In the genomic region with DNA sequence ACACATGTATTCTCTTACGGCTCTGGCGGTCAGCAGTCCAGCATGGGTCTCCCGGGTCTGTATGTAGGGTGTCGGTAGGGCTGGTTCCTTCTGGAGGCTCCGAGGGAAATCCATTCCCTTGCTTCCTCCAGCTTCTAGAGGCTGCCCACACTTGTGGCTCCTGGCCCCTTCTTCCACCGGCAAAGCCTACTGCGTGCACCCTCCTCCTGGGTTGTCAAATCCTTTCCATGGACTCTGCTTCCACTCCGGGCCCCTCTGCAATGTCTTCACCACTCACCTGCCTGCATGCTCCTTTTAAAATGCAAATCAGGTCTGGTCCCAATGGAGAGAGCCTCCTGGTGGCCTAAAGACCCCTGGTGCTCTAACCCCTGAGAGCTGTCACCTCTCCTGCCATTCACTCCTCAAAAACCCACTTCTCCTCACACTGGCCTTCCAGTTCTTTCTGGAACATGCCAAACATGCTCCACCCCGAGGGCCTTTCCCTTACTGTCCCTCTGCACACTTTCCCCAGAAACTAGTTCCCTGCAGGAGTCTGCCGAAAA, we compare ENCODE assay signal across 21 cellular contexts.
"Had no signal": no experiment of that assay in that cellular context is flagged by ENCODE, and none has a peak within 500 bp of the region (broad histone marks: within the 10 kb centered on the region; RNA-seq: fewer than 3 reads in every experiment).

No MANE protein-coding gene starts in this region.

- H3K27ac ChIP-seq: cardiac muscle cell, dorsolateral prefrontal cortex, foreskin keratinocyte, lower lobe of right lung, psoas muscle, tibial artery had no signal

- H3K27ac Mint-ChIP-seq: activated naive CD8-positive, alpha-beta T cell treated with anti-CD3 and anti-CD28 coated beads for 36 hours; activated T-helper 1 cell treated with anti-CD3 and anti-CD28 coated beads, Interleukin-12 subunit alpha, Interleukin-12 subunit beta, Interleukin-2, Interleukin-4 antibody, amounts not matched to agents 30 ng/mL and 10 ng/mL and 1 ng/mL, durations not matched to agents 14 hours and 24 hours and 36 hours; mesothelial cell of epicardium; stimulated activated memory B cell treated with anti-CD40 and anti-IgM and Interleukin-4, amounts not matched to agents 10 μg/mL and 1 μg/mL and 100 μg/mL, for 72 hours had no signal

- ATAC-seq: foreskin keratinocyte; lower lobe of right lung; psoas muscle; right cardiac atrium; stimulated activated memory B cell treated with anti-CD40 and anti-IgM and Interleukin-4, amounts not matched to agents 10 μg/mL and 1 μg/mL and 100 μg/mL, for 72 hours had no signal

- H3K4me3 Mint-ChIP-seq: activated naive CD8-positive, alpha-beta T cell treated with anti-CD3 and anti-CD28 coated beads for 36 hours; activated T-helper 1 cell treated with anti-CD3 and anti-CD28 coated beads, Interleukin-12 subunit alpha, Interleukin-12 subunit beta, Interleukin-2, Interleukin-4 antibody, amounts not matched to agents 30 ng/mL and 10 ng/mL and 1 ng/mL, durations not matched to agents 14 hours and 24 hours and 36 hours; mesothelial cell of epicardium; stimulated activated memory B cell treated with anti-CD40 and anti-IgM and Interleukin-4, amounts not matched to agents 10 μg/mL and 1 μg/mL and 100 μg/mL, for 72 hours had no signal

- H3K36me3 Mint-ChIP-seq: activated naive CD8-positive, alpha-beta T cell treated with anti-CD3 and anti-CD28 coated beads for 36 hours; mesothelial cell of epicardium; stimulated activated memory B cell treated with anti-CD40 and anti-IgM and Interleukin-4, amounts not matched to agents 10 μg/mL and 1 μg/mL and 100 μg/mL, for 72 hours had no signal

- H3K4me3 ChIP-seq: cardiac muscle cell, dorsolateral prefrontal cortex, lower lobe of right lung, psoas muscle, tibial artery had no signal

- H3K27me3 ChIP-seq: foreskin keratinocyte, tibial artery had no signal

- H3K4me1 ChIP-seq: foreskin keratinocyte, lower lobe of right lung, psoas muscle, tibial artery had no signal

- H3K4me1 Mint-ChIP-seq: activated naive CD8-positive, alpha-beta T cell treated with anti-CD3 and anti-CD28 coated beads for 36 hours; stimulated activated memory B cell treated with anti-CD40 and anti-IgM and Interleukin-4, amounts not matched to agents 10 μg/mL and 1 μg/mL and 100 μg/mL, for 72 hours had no signal

- DNase-seq: activated CD4-positive, alpha-beta T cell treated with anti-CD3 and anti-CD28 coated beads for 1 hour; activated naive CD4-positive, alpha-beta T cell; activated naive CD8-positive, alpha-beta T cell treated with anti-CD3 and anti-CD28 coated beads for 36 hours; amniotic stem cell; foreskin keratinocyte; hippocampal formation; islet precursor cell; lower lobe of right lung; psoas muscle; right cardiac atrium; small intestine; stimulated activated CD4-positive, alpha-beta T cell treated with anti-CD3 and anti-CD28 coated beads, Interleukin-4, amount 100 ng/mL, for 24 hours; SW 1271; T-helper 2 cell had no signal

- H3K9me3 Mint-ChIP-seq: activated naive CD8-positive, alpha-beta T cell treated with anti-CD3 and anti-CD28 coated beads for 36 hours; activated T-helper 1 cell treated with anti-CD3 and anti-CD28 coated beads, Interleukin-12 subunit alpha, Interleukin-12 subunit beta, Interleukin-2, Interleukin-4 antibody, amounts not matched to agents 30 ng/mL and 10 ng/mL and 1 ng/mL, durations not matched to agents 14 hours and 24 hours and 36 hours; mesothelial cell of epicardium had no signal

- FAIRE-seq: small intestine, urothelium cell line had no signal

- H3K9me3 ChIP-seq: lower lobe of right lung, psoas muscle, tibial artery had no signal

- H3K36me3 ChIP-seq: cardiac muscle cell, lower lobe of right lung, tibial artery had no signal
